Comparison of ENCODE assay signal across 35 cellular contexts in genomic region chr4:105042451-105042850, GRCh38.
"Had no signal": no experiment of that assay in that cellular context is flagged by ENCODE, and none has a peak within 500 bp of the region (broad histone marks: within the 10 kb centered on the region; RNA-seq: fewer than 3 reads in every experiment).

No MANE protein-coding gene starts in this region.

- DNase-seq: Karpas-422, Kasumi-1, MG63, MM.1S, MV-4-11, NCI-H1048, NCI-H1092, NCI-H1092 treated with DMSO at 0.1 percent for 48 hours, NCI-H1105, NCI-H1105 treated with DMSO at 0.1 percent for 48 hours, NCI-H1417, NCI-H1417 treated with DMSO at 0.1 percent for 48 hours, NCI-H1436, NCI-H1436 treated with DMSO at 0.1 percent for 48 hours, NCI-H146, NCI-H1694, NCI-H1694 treated with DMSO at 0.1 percent for 48 hours, NCI-H187, NCI-H187 treated with DMSO at 0.1 percent for 48 hours, NCI-H1930, NCI-H2029, NCI-H2029 treated with DMSO at 0.1 percent for 48 hours, NCI-H2081, NCI-H2081 treated with DMSO at 0.1 percent for 48 hours, NCI-H2107, NCI-H2171, NCI-H2171 treated with DMSO at 0.1 percent for 48 hours, NCI-H2227 treated with DMSO at 0.1 percent for 48 hours, NCI-H226, NCI-H345, NCI-H446, NCI-H446 treated with DMSO at 0.1 percent for 48 hours, NCI-H510A, NCI-H510A treated with DMSO at 0.1 percent for 48 hours had no signal

- H3K9me3 ChIP-seq: MG63 had no signal

- H3K4me3 ChIP-seq: MG63 had no signal

- H3K27ac ChIP-seq: KMS-11 had no signal

- H3K4me2 ChIP-seq: KMS-11 had no signal

- H3K36me3 ChIP-seq: MG63 had no signal

- H3K9ac ChIP-seq: KMS-11 had no signal

- H3K27me3 ChIP-seq: MG63 had no signal
